In genomic region chr9:92790542-92791527, GRCh38 we compare ENCODE assay signal across 8 cellular contexts.
DNase-seq lines count a peak whose midpoint lies in the region; ATAC-seq and TF ChIP-seq lines count a peak whose summit lies in the region.

No MANE protein-coding gene starts in this region.

- 0 out of 2 replicates have a peak, but pooled peaks have one; percentile 54 for TF ChIP-seq CTCF in HEK293 (tag by site-specific recombination; IDR thresholded peaks at IDR 0.05)

- peak; percentile 85 to 86 for ATAC-seq in activated CD4-positive, CD25-positive, alpha-beta regulatory T cell treated with anti-CD3 and anti-CD28 coated beads, Interleukin-2, amount 50 U/mL, for 24 hours
- no peak for ATAC-seq in HG02970 (IDR thresholded peaks at IDR 0.05; ENCODE audit: low FRiP score, unreplicated experiment)

- H3K4me1 ChIP-seq in HEK293 (ENCODE audit: control insufficient read depth, insufficient read depth, low read length) = no peaks in the 10 kb centered on the region

- peak; percentile 79 for DNase-seq in DMS53 (lab: John Stamatoyannopoulos, UW)
- DNase-seq in NCI-H2196 treated with DMSO at 0.1 percent for 48 hours (lab: John Stamatoyannopoulos, UW; ENCODE audit: unreplicated experiment) = peak; percentile 44
- DNase-seq in caudate nucleus (lab: John Stamatoyannopoulos, UW) = peak in 54 of 61 donors; percentile 12 to 85 (median 46)
- peak; percentile 55 for DNase-seq in kidney glomerular epithelial cell (lab: John Stamatoyannopoulos, UW)
- DNase-seq in stimulated activated CD4-positive, alpha-beta T cell treated with anti-CD3 and anti-CD28 coated beads, Interleukin-2, amount 100 ng/mL, for 48 hours = peak; percentile 69 to 70

- no peak overlapping the region for H3K4me3 ChIP-seq in HEK293 (ENCODE audit: low read depth, low read length)

- H3K36me3 ChIP-seq in HEK293 (ENCODE audit: control insufficient read depth in 2 of 2, insufficient read depth in 1 of 2, low read length in 2 of 2) = no peaks in the 10 kb centered on the region

- POLR2A ChIA-PET in HEK293 (lab: Yijun Ruan, JAX) = interaction anchor here (0.5 to 0.6 kb wide), 2 partner anchors 121 to 170 kb away, joined by 3 to 6 read pairs; partner anchors contain the start of gene IPPK

- H3K9me3 ChIP-seq in HEK293 (ENCODE audit: control insufficient read depth, insufficient read depth, low read depth, low read length) = no peaks in the 10 kb centered on the region

- H3K27ac ChIP-seq in HEK293 (ENCODE audit: extremely low read depth, low read depth, low read length) (no peak overlapping the region), caudate nucleus (ENCODE audit: low read depth, low read length) (no peak overlapping the region)

- CTCF ChIA-PET in HEK293 (lab: Yijun Ruan, JAX) = interaction anchor here (0.6 to 8.7 kb wide), 34 partner anchors 9 to 656 kb away, joined by 3 to 150 read pairs (median 4); no protein-coding TSS in a partner anchor

TF ChIP-seq in HEK293, 187 proteins besides CTCF, POLR2A, EP300 and RAD21:
- no peak for TF ChIP-seq WT1 (tag by site-specific recombination; IDR thresholded peaks at IDR 0.05)
- TF ChIP-seq SCRT2 (tag by site-specific recombination; IDR thresholded peaks at IDR 0.05) = peak; percentile 97
- peak; percentile 88 for TF ChIP-seq SCRT1 (tag by site-specific recombination; IDR thresholded peaks at IDR 0.05; ENCODE audit: borderline replicate concordance)
- TF ChIP-seq ZNF555 (tag by site-specific recombination; conservative IDR thresholded peaks at IDR 0.05) = no peak
- TF ChIP-seq ZNF223 (tag by site-specific recombination; IDR thresholded peaks at IDR 0.05) = no peak
- no peak for TF ChIP-seq ATF2 (tag by site-specific recombination; IDR thresholded peaks at IDR 0.05; ENCODE audit: low read depth)
- no peak for TF ChIP-seq ZNF791 (tag by site-specific recombination; IDR thresholded peaks at IDR 0.05)
- no peak for TF ChIP-seq HOXA7 (CRISPR knock-in tag; IDR thresholded peaks at IDR 0.05; ENCODE audit: borderline replicate concordance)
- no peak for TF ChIP-seq KLF17 (tag by site-specific recombination; IDR thresholded peaks at IDR 0.05)
- peak; percentile 84 for TF ChIP-seq ZNF654 (tag by site-specific recombination; IDR thresholded peaks at IDR 0.05; ENCODE audit: low read depth)
- no peak for TF ChIP-seq ZNF221 (tag by site-specific recombination; IDR thresholded peaks at IDR 0.05; ENCODE audit: borderline replicate concordance)
TF ChIP-seq in HEK293: peak in this region for 3.
